Comparison of ENCODE assay signal across 24 cellular contexts in the genomic region with DNA sequence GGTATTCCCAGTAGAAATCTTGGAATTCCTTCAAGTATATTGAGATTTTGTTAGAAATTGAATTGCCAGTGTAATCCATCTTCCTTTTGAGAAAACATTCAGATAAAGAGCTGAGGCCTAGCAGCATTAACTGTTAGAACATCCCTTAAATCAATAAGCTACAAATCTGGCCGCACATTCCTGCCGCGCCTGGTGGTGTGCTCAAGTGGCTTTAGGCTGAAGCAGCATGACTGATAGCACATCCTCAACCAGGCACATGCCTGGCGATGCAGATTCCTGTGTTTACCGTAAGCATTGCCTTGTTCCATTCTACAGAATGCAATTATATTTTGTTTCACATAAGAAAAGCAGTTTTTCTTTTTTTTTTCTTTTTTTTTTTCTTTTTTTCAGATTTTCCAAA. TPM values are rescaled to one million over a fixed set of nuclear protein-coding genes. Genes with fewer than 3 reads are reported as not detected.
"Had no signal": no experiment of that assay in that cellular context is flagged by ENCODE, and none has a peak within 500 bp of the region (broad histone marks: within the 10 kb centered on the region; RNA-seq: fewer than 3 reads in every experiment).

No MANE protein-coding gene starts in this region.

- H3K4me3 ChIP-seq: mucosa of descending colon had no signal

- H3K36me3 ChIP-seq: brain microvascular endothelial cell had no signal

- ATAC-seq: activated CD4-positive, CD25-positive, alpha-beta regulatory T cell treated with anti-CD3 and anti-CD28 coated beads, Interleukin-2, amount 50 U/mL, for 24 hours; activated naive CD8-positive, alpha-beta T cell treated with anti-CD3 and anti-CD28 coated beads, Interleukin-2, amount 50 U/mL, for 24 hours; left cardiac atrium; mucosa of descending colon; sciatic nerve; stimulated activated naive CD8-positive, alpha-beta T cell treated with anti-CD3 and anti-CD28 coated beads, Interleukin-15, Interleukin-2, amounts not matched to agents 100 U/mL and 50 U/mL, for 24 hours; T-helper 17 cell had no signal

- H3K9me3 ChIP-seq: mucosa of descending colon had no signal

- DNase-seq: activated CD4-positive, alpha-beta memory T cell treated with anti-CD3 and anti-CD28 coated beads, Interleukin-2, amount 10 ng/mL, durations not matched to agents 7 days and 5 days; activated CD4-positive, alpha-beta T cell treated with anti-CD3 and anti-CD28 coated beads, Interleukin-2, amount 10 ng/mL, durations not matched to agents 24 days and 14 days; activated gamma-delta T cell; activated naive CD4-positive, alpha-beta T cell treated with anti-CD3 and anti-CD28 coated beads, Interleukin-2, amount 50 U/mL, for 16 hours; activated naive CD8-positive, alpha-beta T cell treated with anti-CD3 and anti-CD28 coated beads, Interleukin-2, amount 50 U/mL, for 24 hours; anterior cingulate cortex; brain microvascular endothelial cell; caudate nucleus; dermis blood vessel endothelial cell; effector CD8-positive, alpha-beta T cell; erythroblast; foreskin melanocyte; hippocampal formation; islet precursor cell; left cardiac atrium; mucosa of descending colon; posterior cingulate gyrus; stimulated activated CD4-positive, alpha-beta T cell treated with anti-CD3 and anti-CD28 coated beads, Interleukin-4, amount 100 ng/mL, for 24 hours; stimulated activated naive CD8-positive, alpha-beta T cell treated with anti-CD3 and anti-CD28 coated beads, Interleukin-15, Interleukin-2, amounts not matched to agents 100 U/mL and 50 U/mL, for 24 hours; SW 1271; T-helper 17 cell had no signal

- H3K27ac ChIP-seq: brain microvascular endothelial cell had no signal

RNA-seq across cellular contexts. Expression of a gene that starts 29.2 kb away (rescaled TPM):
- polyA plus RNA-seq: neural cell had no signal
